In genomic region chr14:81533536-81534343, GRCh38 we compare ENCODE assay signal across 8 cellular contexts. TPM values are rescaled to one million over a fixed set of nuclear protein-coding genes. Genes with fewer than 3 reads are reported as not detected.
DNase-seq lines count a peak whose midpoint lies in the region; ATAC-seq, FAIRE-seq and TF ChIP-seq lines count a peak whose summit lies in the region.

Gene SEL1L, minus strand, starts transcription at chr14:81533853. Its CDS starts 109 bp downstream, at chr14:81533744.

- peak within 1 kb of the TSS; percentile 88 for H3K9ac ChIP-seq in keratinocyte (ENCODE audit: control insufficient read depth, extremely low read depth, insufficient read depth, low read length)

- ATAC-seq in HG03432 (IDR thresholded peaks at IDR 0.05; ENCODE audit: unreplicated experiment) = peak; percentile 94

- H4K20me1 ChIP-seq in keratinocyte (ENCODE audit: control insufficient read depth, extremely low read depth, insufficient read depth, low read length) = no peaks in the 10 kb centered on the region

- no peak for TF ChIP-seq CTCF in keratinocyte (optimal IDR thresholded peaks at IDR 0.05 in 1 of 3, IDR thresholded peaks at IDR 0.05 in 1 of 3, conservative IDR thresholded peaks at IDR 0.05 in 1 of 3; ENCODE audit: extremely low read depth in 1 of 3, insufficient read depth in 2 of 3, low read length in 3 of 3)

- peak; percentile 96 for FAIRE-seq in keratinocyte (lab: Jason Lieb, UNC)

- peak within 1 kb of the TSS; percentile 72 for H3K4me2 ChIP-seq in keratinocyte (ENCODE audit: control insufficient read depth, extremely low read depth, insufficient read depth, low read depth, low read length)

- peak within 1 kb of the TSS; percentile 97 for H2AFZ ChIP-seq in keratinocyte (ENCODE audit: control insufficient read depth, low read length)

- no peaks in the 10 kb centered on the region for H3K9me3 ChIP-seq in keratinocyte (ENCODE audit: control insufficient read depth, low read depth, low read length)

- no peaks in the 10 kb centered on the region for H3K36me3 ChIP-seq in keratinocyte (ENCODE audit: control insufficient read depth in 2 of 2, extremely low read depth in 1 of 2, insufficient read depth in 2 of 2, low read length in 2 of 2)

- dilution Hi-C loops in keratinocyte (cut with MboI; ENCODE audit: extremely low pct_ligation_motif_present, low sequenced_read_pairs) = no loop called here

- peak within 1 kb of the TSS; percentile 92 to 95 (median 94) for H3K4me3 ChIP-seq in keratinocyte (ENCODE audit: control insufficient read depth in 2 of 3, extremely low read depth in 1 of 3, insufficient read depth in 2 of 3, low read depth in 1 of 3, low read length in 3 of 3)

- no peaks in the 10 kb centered on the region for H3K9me1 ChIP-seq in keratinocyte (ENCODE audit: control insufficient read depth, extremely low read depth, insufficient read depth, low read length)

- TF ChIP-seq POLR2A in GM19099 (IDR thresholded peaks at IDR 0.05; ENCODE audit: extremely low read depth, insufficient read length, low read depth) = peak; percentile 93

- DNase-seq in AG20443 (ENCODE audit: low spot score) (peak; percentile 98), NCI-H510A (lab: John Stamatoyannopoulos, UW) (peak; percentile 98), cerebellum (ENCODE audit: low spot score) (peak; percentile 95), keratinocyte (ENCODE audit: low read depth, low spot score) (peak; percentile 93)
- peak; percentile 98 for DNase-seq in activated CD4-positive, alpha-beta T cell treated with anti-CD3 and anti-CD28 coated beads for 1 hour
- DNase-seq in stimulated activated CD4-positive, alpha-beta T cell treated with anti-CD3 and anti-CD28 coated beads, Interleukin-15, amount 100 ng/mL, for 1 hour (ENCODE audit: low read depth in 1 of 2, low spot score in 1 of 2) = peak; percentile 99

- peaks cover 37% of the 10 kb centered on the region for H3K4me1 ChIP-seq in keratinocyte (ENCODE audit: control insufficient read depth, extremely low read depth, insufficient read depth, low read length)

- peak within 1 kb of the TSS; percentile 77 for H3K27ac ChIP-seq in keratinocyte (ENCODE audit: control insufficient read depth, insufficient read depth, low read length)

- peaks cover 38% of the 10 kb centered on the region for H3K79me2 ChIP-seq in keratinocyte (ENCODE audit: control insufficient read depth, insufficient read depth, low read length)

- H3K27me3 ChIP-seq in keratinocyte (ENCODE audit: control insufficient read depth, extremely low read depth, insufficient read depth, low read length) = no peaks in the 10 kb centered on the region

RNA-seq across cellular contexts. Expression of gene SEL1L, which starts in this region (rescaled TPM):
- 60.5 TPM for total RNA-seq in cerebellum
- polyA plus RNA-seq in keratinocyte = 12.6 to 19.7 TPM (median 17.7 TPM) in 3 replicates
- polyA plus RNA-seq in keratinocyte (2011; ENCODE audit: low read depth) = 52.0 TPM
- 3.0 and 6.9 TPM in 2 replicates for polyA plus RNA-seq in keratinocyte (2011; cell fraction: cytosol; rRNA removed)
- polyA plus RNA-seq in keratinocyte (2011; cell fraction: nucleus; rRNA removed) = 34.0 and 40.3 TPM in 2 replicates
- 25.8 and 31.1 TPM in 2 replicates for polyA plus RNA-seq in keratinocyte (2012; ENCODE audit: low replicate concordance)
- polyA minus RNA-seq in keratinocyte = 10.5 to 46.8 TPM (median 26.3 TPM) in 3 replicates
- 10.9 TPM for polyA minus RNA-seq in keratinocyte (2011; cell fraction: cytosol; rRNA and poly(A)+ RNA removed)
- 40.1 and 81.8 TPM in 2 replicates for polyA minus RNA-seq in keratinocyte (2011; cell fraction: nucleus; rRNA and poly(A)+ RNA removed)

Comparison
In these comparisons a context has a peak if more than half of its experiments do, and no peak if none do; other contexts are left out.
1. Peak in every context shown above with its lines: DNase-seq, ATAC-seq, H3K4me3 ChIP-seq and H3K27ac ChIP-seq.